Comparison of ENCODE assay signal across 1 cellular context in the genomic region with DNA sequence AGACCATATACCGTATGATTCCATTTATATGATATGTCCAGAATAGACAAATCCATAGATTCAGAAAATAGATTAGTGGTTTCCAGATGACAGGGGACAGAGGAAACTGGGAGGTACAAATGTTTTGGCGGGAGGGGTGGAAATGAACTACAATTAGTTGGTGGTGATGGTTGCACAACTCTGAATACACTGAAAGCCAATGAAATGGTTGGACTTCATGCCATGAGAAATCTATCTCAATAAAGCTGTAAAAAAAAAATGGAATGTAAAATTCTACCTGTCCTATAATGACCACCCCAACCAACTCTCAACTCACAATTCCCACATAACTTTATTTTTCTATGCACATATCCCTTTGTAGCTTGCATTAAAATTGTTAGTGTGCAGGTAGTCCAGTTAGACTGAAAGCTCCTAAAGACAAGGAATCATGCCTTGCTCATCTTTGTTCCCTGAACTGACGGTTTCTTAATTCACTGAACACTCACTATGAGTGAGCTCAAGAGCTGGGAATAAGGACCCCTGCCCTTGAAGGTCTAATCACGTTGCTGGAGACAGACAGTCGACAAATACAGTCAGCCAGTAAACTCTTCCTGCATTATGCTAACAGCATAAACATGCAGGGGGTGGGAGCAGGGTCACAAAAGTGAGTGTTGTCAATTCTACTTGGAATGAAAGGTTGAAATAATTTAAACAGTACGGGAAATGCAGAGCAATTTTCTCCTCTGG.
TF ChIP-seq lines count a peak whose summit lies in the region.

No MANE protein-coding gene starts in this region.

TF ChIP-seq in HepG2, 621 proteins besides CTCF, POLR2A, EP300 and RAD21 (continued from another document and continues in another):
- TF ChIP-seq, protein P1, sequence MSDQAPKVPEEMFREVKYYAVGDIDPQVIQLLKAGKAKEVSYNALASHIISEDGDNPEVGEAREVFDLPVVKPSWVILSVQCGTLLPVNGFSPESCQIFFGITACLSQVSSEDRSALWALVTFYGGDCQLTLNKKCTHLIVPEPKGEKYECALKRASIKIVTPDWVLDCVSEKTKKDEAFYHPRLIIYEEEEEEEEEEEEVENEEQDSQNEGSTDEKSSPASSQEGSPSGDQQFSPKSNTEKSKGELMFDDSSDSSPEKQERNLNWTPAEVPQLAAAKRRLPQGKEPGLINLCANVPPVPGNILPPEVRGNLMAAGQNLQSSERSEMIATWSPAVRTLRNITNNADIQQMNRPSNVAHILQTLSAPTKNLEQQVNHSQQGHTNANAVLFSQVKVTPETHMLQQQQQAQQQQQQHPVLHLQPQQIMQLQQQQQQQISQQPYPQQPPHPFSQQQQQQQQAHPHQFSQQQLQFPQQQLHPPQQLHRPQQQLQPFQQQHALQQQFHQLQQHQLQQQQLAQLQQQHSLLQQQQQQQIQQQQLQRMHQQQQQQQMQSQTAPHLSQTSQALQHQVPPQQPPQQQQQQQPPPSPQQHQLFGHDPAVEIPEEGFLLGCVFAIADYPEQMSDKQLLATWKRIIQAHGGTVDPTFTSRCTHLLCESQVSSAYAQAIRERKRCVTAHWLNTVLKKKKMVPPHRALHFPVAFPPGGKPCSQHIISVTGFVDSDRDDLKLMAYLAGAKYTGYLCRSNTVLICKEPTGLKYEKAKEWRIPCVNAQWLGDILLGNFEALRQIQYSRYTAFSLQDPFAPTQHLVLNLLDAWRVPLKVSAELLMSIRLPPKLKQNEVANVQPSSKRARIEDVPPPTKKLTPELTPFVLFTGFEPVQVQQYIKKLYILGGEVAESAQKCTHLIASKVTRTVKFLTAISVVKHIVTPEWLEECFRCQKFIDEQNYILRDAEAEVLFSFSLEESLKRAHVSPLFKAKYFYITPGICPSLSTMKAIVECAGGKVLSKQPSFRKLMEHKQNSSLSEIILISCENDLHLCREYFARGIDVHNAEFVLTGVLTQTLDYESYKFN (CRISPR knock-in tag; conservative IDR thresholded peaks at IDR 0.05): no peak
- TF ChIP-seq ZNF446 (CRISPR knock-in tag; IDR thresholded peaks at IDR 0.05): no peak
- TF ChIP-seq ZNF781 (CRISPR knock-in tag; IDR thresholded peaks at IDR 0.05; ENCODE audit: borderline replicate concordance, not compliant biosample characterization): no peak
- TF ChIP-seq MBD4 (IDR thresholded peaks at IDR 0.05; ENCODE audit: borderline replicate concordance, low read length): peak; percentile 68; the same call in 1 of the 2 replicates
- TF ChIP-seq ZNF33B (CRISPR knock-in tag; IDR thresholded peaks at IDR 0.05): no peak
- TF ChIP-seq ZNF598 (CRISPR knock-in tag; IDR thresholded peaks at IDR 0.05; ENCODE audit: borderline replicate concordance): no peak
- no peak for TF ChIP-seq ZNF780A (CRISPR knock-in tag; IDR thresholded peaks at IDR 0.05)
- no peak for TF ChIP-seq ZNF235 (CRISPR knock-in tag; IDR thresholded peaks at IDR 0.05; ENCODE audit: borderline replicate concordance)
- TF ChIP-seq, protein P2, sequence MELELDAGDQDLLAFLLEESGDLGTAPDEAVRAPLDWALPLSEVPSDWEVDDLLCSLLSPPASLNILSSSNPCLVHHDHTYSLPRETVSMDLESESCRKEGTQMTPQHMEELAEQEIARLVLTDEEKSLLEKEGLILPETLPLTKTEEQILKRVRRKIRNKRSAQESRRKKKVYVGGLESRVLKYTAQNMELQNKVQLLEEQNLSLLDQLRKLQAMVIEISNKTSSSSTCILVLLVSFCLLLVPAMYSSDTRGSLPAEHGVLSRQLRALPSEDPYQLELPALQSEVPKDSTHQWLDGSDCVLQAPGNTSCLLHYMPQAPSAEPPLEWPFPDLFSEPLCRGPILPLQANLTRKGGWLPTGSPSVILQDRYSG (CRISPR knock-in tag; IDR thresholded peaks at IDR 0.05): 0 out of 2 replicates have a peak, but pooled peaks have one; percentile 54
- TF ChIP-seq, protein P3, sequence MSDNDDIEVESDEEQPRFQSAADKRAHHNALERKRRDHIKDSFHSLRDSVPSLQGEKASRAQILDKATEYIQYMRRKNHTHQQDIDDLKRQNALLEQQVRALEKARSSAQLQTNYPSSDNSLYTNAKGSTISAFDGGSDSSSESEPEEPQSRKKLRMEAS (IDR thresholded peaks at IDR 0.05): no peak
- TF ChIP-seq, protein P4, sequence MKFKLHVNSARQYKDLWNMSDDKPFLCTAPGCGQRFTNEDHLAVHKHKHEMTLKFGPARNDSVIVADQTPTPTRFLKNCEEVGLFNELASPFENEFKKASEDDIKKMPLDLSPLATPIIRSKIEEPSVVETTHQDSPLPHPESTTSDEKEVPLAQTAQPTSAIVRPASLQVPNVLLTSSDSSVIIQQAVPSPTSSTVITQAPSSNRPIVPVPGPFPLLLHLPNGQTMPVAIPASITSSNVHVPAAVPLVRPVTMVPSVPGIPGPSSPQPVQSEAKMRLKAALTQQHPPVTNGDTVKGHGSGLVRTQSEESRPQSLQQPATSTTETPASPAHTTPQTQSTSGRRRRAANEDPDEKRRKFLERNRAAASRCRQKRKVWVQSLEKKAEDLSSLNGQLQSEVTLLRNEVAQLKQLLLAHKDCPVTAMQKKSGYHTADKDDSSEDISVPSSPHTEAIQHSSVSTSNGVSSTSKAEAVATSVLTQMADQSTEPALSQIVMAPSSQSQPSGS (CRISPR knock-in tag; IDR thresholded peaks at IDR 0.05): no peak
- no peak for TF ChIP-seq JDP2 (CRISPR knock-in tag; IDR thresholded peaks at IDR 0.05; ENCODE audit: borderline replicate concordance)
- TF ChIP-seq ZNF282 (IDR thresholded peaks at IDR 0.05; ENCODE audit: partially characterized antibody): no peak
- TF ChIP-seq KLF13 (CRISPR knock-in tag; IDR thresholded peaks at IDR 0.05): no peak
- no peak for TF ChIP-seq NFE2 (CRISPR knock-in tag; IDR thresholded peaks at IDR 0.05)
- no peak for TF ChIP-seq ATM (IDR thresholded peaks at IDR 0.05; ENCODE audit: borderline replicate concordance)
- TF ChIP-seq, protein P5, sequence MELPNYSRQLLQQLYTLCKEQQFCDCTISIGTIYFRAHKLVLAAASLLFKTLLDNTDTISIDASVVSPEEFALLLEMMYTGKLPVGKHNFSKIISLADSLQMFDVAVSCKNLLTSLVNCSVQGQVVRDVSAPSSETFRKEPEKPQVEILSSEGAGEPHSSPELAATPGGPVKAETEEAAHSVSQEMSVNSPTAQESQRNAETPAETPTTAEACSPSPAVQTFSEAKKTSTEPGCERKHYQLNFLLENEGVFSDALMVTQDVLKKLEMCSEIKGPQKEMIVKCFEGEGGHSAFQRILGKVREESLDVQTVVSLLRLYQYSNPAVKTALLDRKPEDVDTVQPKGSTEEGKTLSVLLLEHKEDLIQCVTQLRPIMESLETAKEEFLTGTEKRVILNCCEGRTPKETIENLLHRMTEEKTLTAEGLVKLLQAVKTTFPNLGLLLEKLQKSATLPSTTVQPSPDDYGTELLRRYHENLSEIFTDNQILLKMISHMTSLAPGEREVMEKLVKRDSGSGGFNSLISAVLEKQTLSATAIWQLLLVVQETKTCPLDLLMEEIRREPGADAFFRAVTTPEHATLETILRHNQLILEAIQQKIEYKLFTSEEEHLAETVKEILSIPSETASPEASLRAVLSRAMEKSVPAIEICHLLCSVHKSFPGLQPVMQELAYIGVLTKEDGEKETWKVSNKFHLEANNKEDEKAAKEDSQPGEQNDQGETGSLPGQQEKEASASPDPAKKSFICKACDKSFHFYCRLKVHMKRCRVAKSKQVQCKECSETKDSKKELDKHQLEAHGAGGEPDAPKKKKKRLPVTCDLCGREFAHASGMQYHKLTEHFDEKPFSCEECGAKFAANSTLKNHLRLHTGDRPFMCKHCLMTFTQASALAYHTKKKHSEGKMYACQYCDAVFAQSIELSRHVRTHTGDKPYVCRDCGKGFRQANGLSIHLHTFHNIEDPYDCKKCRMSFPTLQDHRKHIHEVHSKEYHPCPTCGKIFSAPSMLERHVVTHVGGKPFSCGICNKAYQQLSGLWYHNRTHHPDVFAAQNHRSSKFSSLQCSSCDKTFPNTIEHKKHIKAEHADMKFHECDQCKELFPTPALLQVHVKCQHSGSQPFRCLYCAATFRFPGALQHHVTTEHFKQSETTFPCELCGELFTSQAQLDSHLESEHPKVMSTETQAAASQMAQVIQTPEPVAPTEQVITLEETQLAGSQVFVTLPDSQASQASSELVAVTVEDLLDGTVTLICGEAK (IDR thresholded peaks at IDR 0.05): peak; percentile 44; the same call in 1 of the 2 replicates
- TF ChIP-seq, protein P5 (CRISPR knock-in tag; IDR thresholded peaks at IDR 0.05): no peak; the same call in 1 of the 2 replicates
- TF ChIP-seq, protein P6, sequence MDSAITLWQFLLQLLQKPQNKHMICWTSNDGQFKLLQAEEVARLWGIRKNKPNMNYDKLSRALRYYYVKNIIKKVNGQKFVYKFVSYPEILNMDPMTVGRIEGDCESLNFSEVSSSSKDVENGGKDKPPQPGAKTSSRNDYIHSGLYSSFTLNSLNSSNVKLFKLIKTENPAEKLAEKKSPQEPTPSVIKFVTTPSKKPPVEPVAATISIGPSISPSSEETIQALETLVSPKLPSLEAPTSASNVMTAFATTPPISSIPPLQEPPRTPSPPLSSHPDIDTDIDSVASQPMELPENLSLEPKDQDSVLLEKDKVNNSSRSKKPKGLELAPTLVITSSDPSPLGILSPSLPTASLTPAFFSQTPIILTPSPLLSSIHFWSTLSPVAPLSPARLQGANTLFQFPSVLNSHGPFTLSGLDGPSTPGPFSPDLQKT (CRISPR knock-in tag; IDR thresholded peaks at IDR 0.05; ENCODE audit: borderline replicate concordance): no peak
- no peak for TF ChIP-seq SP4 (CRISPR knock-in tag; IDR thresholded peaks at IDR 0.05)
- no peak for TF ChIP-seq SRSF4 (IDR thresholded peaks at IDR 0.05; ENCODE audit: low read depth, low read length, poor library complexity, severe bottlenecking)
- TF ChIP-seq, protein P7, sequence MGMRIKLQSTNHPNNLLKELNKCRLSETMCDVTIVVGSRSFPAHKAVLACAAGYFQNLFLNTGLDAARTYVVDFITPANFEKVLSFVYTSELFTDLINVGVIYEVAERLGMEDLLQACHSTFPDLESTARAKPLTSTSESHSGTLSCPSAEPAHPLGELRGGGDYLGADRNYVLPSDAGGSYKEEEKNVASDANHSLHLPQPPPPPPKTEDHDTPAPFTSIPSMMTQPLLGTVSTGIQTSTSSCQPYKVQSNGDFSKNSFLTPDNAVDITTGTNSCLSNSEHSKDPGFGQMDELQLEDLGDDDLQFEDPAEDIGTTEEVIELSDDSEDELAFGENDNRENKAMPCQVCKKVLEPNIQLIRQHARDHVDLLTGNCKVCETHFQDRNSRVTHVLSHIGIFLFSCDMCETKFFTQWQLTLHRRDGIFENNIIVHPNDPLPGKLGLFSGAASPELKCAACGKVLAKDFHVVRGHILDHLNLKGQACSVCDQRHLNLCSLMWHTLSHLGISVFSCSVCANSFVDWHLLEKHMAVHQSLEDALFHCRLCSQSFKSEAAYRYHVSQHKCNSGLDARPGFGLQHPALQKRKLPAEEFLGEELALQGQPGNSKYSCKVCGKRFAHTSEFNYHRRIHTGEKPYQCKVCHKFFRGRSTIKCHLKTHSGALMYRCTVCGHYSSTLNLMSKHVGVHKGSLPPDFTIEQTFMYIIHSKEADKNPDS (CRISPR knock-in tag; IDR thresholded peaks at IDR 0.05): no peak
- no peak for TF ChIP-seq ZNF615 (CRISPR knock-in tag; IDR thresholded peaks at IDR 0.05; ENCODE audit: borderline replicate concordance)
- no peak for TF ChIP-seq MYNN (CRISPR knock-in tag; IDR thresholded peaks at IDR 0.05; ENCODE audit: low read depth)
- TF ChIP-seq ZNF782 (CRISPR knock-in tag; IDR thresholded peaks at IDR 0.05; ENCODE audit: borderline replicate concordance): no peak
- no peak for TF ChIP-seq ZFP90 (CRISPR knock-in tag; IDR thresholded peaks at IDR 0.05; ENCODE audit: borderline replicate concordance)
- TF ChIP-seq ZNF788 (CRISPR knock-in tag; IDR thresholded peaks at IDR 0.05; ENCODE audit: borderline replicate concordance): no peak
- no peak for TF ChIP-seq ZZZ3 (CRISPR knock-in tag; IDR thresholded peaks at IDR 0.05; ENCODE audit: borderline replicate concordance)
- TF ChIP-seq, protein P8, sequence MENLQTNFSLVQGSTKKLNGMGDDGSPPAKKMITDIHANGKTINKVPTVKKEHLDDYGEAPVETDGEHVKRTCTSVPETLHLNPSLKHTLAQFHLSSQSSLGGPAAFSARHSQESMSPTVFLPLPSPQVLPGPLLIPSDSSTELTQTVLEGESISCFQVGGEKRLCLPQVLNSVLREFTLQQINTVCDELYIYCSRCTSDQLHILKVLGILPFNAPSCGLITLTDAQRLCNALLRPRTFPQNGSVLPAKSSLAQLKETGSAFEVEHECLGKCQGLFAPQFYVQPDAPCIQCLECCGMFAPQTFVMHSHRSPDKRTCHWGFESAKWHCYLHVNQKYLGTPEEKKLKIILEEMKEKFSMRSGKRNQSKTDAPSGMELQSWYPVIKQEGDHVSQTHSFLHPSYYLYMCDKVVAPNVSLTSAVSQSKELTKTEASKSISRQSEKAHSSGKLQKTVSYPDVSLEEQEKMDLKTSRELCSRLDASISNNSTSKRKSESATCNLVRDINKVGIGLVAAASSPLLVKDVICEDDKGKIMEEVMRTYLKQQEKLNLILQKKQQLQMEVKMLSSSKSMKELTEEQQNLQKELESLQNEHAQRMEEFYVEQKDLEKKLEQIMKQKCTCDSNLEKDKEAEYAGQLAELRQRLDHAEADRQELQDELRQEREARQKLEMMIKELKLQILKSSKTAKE (CRISPR knock-in tag; IDR thresholded peaks at IDR 0.05; ENCODE audit: borderline replicate concordance): no peak
- TF ChIP-seq MEIS2 (CRISPR knock-in tag; IDR thresholded peaks at IDR 0.05): no peak
- TF ChIP-seq PAX8 (CRISPR knock-in tag; IDR thresholded peaks at IDR 0.05; ENCODE audit: borderline replicate concordance): no peak
- no peak for TF ChIP-seq RELA (CRISPR knock-in tag; IDR thresholded peaks at IDR 0.05)
- no peak for TF ChIP-seq ZNF672 (CRISPR knock-in tag; IDR thresholded peaks at IDR 0.05)
- TF ChIP-seq FOXK2 (IDR thresholded peaks at IDR 0.05): no peak
